In genomic region chr17:55168970-55169687, GRCh38 we compare ENCODE assay signal across 13 cellular contexts.
DNase-seq lines count a peak whose midpoint lies in the region; ATAC-seq, FAIRE-seq and TF ChIP-seq lines count a peak whose summit lies in the region.
"Had no signal": no experiment of that assay in that cellular context is flagged by ENCODE, and none has a peak within 500 bp of the region (broad histone marks: within the 10 kb centered on the region; RNA-seq: fewer than 3 reads in every experiment).

No MANE protein-coding gene starts in this region.

- no peaks in the 10 kb centered on the region for H3K27me3 Mint-ChIP-seq in MCF 10A (ENCODE audit: insufficient read depth, unreplicated experiment)
- H3K27me3 Mint-ChIP-seq: activated naive CD8-positive, alpha-beta T cell treated with anti-CD3 and anti-CD28 coated beads for 36 hours; CD4-positive, CD25-positive, alpha-beta regulatory T cell had no signal

- POLR2A ChIA-PET in GM10248 (lab: Yijun Ruan, JAX) (no interaction called here), MCF 10A (lab: Yijun Ruan, JAX) (no interaction called here)

- ATAC-seq in GM19043 (IDR thresholded peaks at IDR 0.05; ENCODE audit: low read depth, unreplicated experiment) = peak; percentile 93
- peak; percentile 93 for ATAC-seq in HG02642 (IDR thresholded peaks at IDR 0.05; ENCODE audit: poor library complexity, unreplicated experiment)
- peak; percentile 96 for ATAC-seq in HG03460 (IDR thresholded peaks at IDR 0.05; ENCODE audit: unreplicated experiment)
- no peak for ATAC-seq in Right ventricle myocardium superior (ENCODE audit: poor library complexity)
- ATAC-seq: activated CD4-positive, CD25-positive, alpha-beta regulatory T cell treated with anti-CD3 and anti-CD28 coated beads, Interleukin-2, amount 50 U/mL, for 24 hours; Panc1 had no signal

- intact Hi-C loops in Right ventricle myocardium superior (cut with DNase I) (no loop called here), MCF 10A (cut with micrococcal nuclease) (no loop called here)

- no peaks in the 10 kb centered on the region for H3K36me3 Mint-ChIP-seq in MCF 10A (ENCODE audit: insufficient read depth, unreplicated experiment)

- peak; percentile 43 for DNase-seq in GM10248 (ENCODE audit: extremely low spot score)
- no peak for DNase-seq in Right ventricle myocardium superior
- DNase-seq in MCF 10A (ENCODE audit: unreplicated experiment) = no peak
- no peak for DNase-seq in RCC 7860 (ENCODE audit: low spot score)
- DNase-seq in frontal cortex (ENCODE audit: low spot score in 2 of 2) = no peak
- DNase-seq: activated naive CD8-positive, alpha-beta T cell treated with anti-CD3 and anti-CD28 coated beads for 36 hours; CD4-positive, CD25-positive, alpha-beta regulatory T cell; MG63 had no signal

- FAIRE-seq in RCC 7860 (lab: Jason Lieb, UNC) (no peak), frontal cortex (lab: Jason Lieb, UNC) (no peak)

- CTCF ChIA-PET in GM10248 (lab: Yijun Ruan, JAX) = interaction anchor here (1.2 kb wide), 1 partner anchor 11 kb away, joined by 3 read pairs; no protein-coding TSS in a partner anchor
- CTCF ChIA-PET in MCF 10A (lab: Yijun Ruan, JAX) = no interaction called here

- H3K9me3 Mint-ChIP-seq in MCF 10A (ENCODE audit: unreplicated experiment) = peaks cover 6% of the 10 kb centered on the region

- H3K4me3 Mint-ChIP-seq in MCF 10A (ENCODE audit: unreplicated experiment) = no peak overlapping the region
- H3K4me3 Mint-ChIP-seq: activated naive CD8-positive, alpha-beta T cell treated with anti-CD3 and anti-CD28 coated beads for 36 hours; CD4-positive, CD25-positive, alpha-beta regulatory T cell had no signal

- TF ChIP-seq CTCF in GM10248 (IDR thresholded peaks at IDR 0.05; ENCODE audit: control extremely low read depth, extremely low read depth, low read depth, missing control alignments) (no peak), MCF 10A (IDR thresholded peaks at IDR 0.05; ENCODE audit: unreplicated experiment) (no peak)

- BruUV-seq in MCF 10A (replicated peaks; lab: Mats Ljungman, UMichigan) = no TSS peak

- no peaks in the 10 kb centered on the region for H3K4me1 Mint-ChIP-seq in MCF 10A (ENCODE audit: insufficient read depth, unreplicated experiment)
- H3K4me1 Mint-ChIP-seq: activated naive CD8-positive, alpha-beta T cell treated with anti-CD3 and anti-CD28 coated beads for 36 hours had no signal

- no peak overlapping the region for H3K27ac Mint-ChIP-seq in MCF 10A (ENCODE audit: low read depth, unreplicated experiment)
- H3K27ac Mint-ChIP-seq: activated naive CD8-positive, alpha-beta T cell treated with anti-CD3 and anti-CD28 coated beads for 36 hours; CD4-positive, CD25-positive, alpha-beta regulatory T cell had no signal
